Comparison of ENCODE assay signal across 8 cellular contexts in genomic region chr10:69222157-69223027, GRCh38. TPM values are rescaled to one million over a fixed set of nuclear protein-coding genes. Genes with fewer than 3 reads are reported as not detected.
DNase-seq lines count a peak whose midpoint lies in the region; ATAC-seq, FAIRE-seq and TF ChIP-seq lines count a peak whose summit lies in the region.

No MANE protein-coding gene starts in this region.

- H3K9me3 ChIP-seq in lower lobe of right lung = no peaks in the 10 kb centered on the region

- intact Hi-C loops in lower lobe of right lung (cut with DNase I) = no loop called here

- no peak for FAIRE-seq in bronchial epithelial cell (lab: Jason Lieb, UNC)

- TF ChIP-seq CTCF in VCaP (conservative IDR thresholded peaks at IDR 0.05) (peak; percentile 87), bronchial epithelial cell (IDR thresholded peaks at IDR 0.05; ENCODE audit: insufficient read depth, low read length, severe bottlenecking) (peak; percentile 70), lower lobe of right lung (IDR thresholded peaks at IDR 0.05) (peak; percentile 75)

- H3K4me1 ChIP-seq in lower lobe of right lung = peaks cover 18% of the 10 kb centered on the region

- peak; percentile 74 to 79 for ATAC-seq in lower lobe of right lung

- H3K36me3 ChIP-seq in H7 (replicated peaks; ENCODE audit: control insufficient read depth, insufficient read depth, low read length) (no peaks in the 10 kb centered on the region), bronchial epithelial cell (ENCODE audit: control insufficient read depth, insufficient read depth, low read length) (no peaks in the 10 kb centered on the region), lower lobe of right lung (no peaks in the 10 kb centered on the region)

- H3K27ac ChIP-seq in VCaP (peak overlapping the region; percentile 51), lower lobe of right lung (peak overlapping the region; percentile 59)

- no peak overlapping the region for H3K4me3 ChIP-seq in H7 (ENCODE audit: insufficient read depth, low read depth, low read length)
- peak overlapping the region; percentile 9 for H3K4me3 ChIP-seq in bronchial epithelial cell (ENCODE audit: low read depth, low read length)
- H3K4me3 ChIP-seq in lower lobe of right lung = peak overlapping the region; percentile 13

- H3K27me3 ChIP-seq in H7 (ENCODE audit: control insufficient read depth, insufficient read depth, low read length) (no peaks in the 10 kb centered on the region), bronchial epithelial cell (ENCODE audit: control insufficient read depth, insufficient read depth, low read length) (no peaks in the 10 kb centered on the region), lower lobe of right lung (ENCODE audit: low read depth) (no peaks in the 10 kb centered on the region)

- DNase-seq in NCI-H2081 (lab: John Stamatoyannopoulos, UW) (peak; percentile 16 to 21), NCI-H2081 treated with DMSO at 0.1 percent for 48 hours (lab: John Stamatoyannopoulos, UW) (no peak), H7 (peak; percentile 81), LHCN-M2 (ENCODE audit: low read depth) (peak; percentile 63), bronchial epithelial cell (ENCODE audit: low read depth) (peak; percentile 94), lower lobe of right lung (no peak)
- DNase-seq in stimulated activated CD8-positive, alpha-beta memory T cell treated with anti-CD3 and anti-CD28 coated beads, Interleukin-4, amount 100 ng/mL, for 4 hours (ENCODE audit: low read depth in 2 of 2, low spot score in 1 of 2) = peak; percentile 38 to 64

RNA-seq across cellular contexts. Expression of gene HKDC1, which starts 2.3 kb away (rescaled TPM):
- 0.03 TPM in 1 of 2 replicates, not detected in the other for total RNA-seq in H7 (2014; rRNA removed; shearing (Covaris generic))
- total RNA-seq in LHCN-M2 (2014; rRNA removed) = 0.17 and 1.1 TPM in 2 replicates
- polyA plus RNA-seq in LHCN-M2 (2012) = 2.7 TPM
- total RNA-seq in bronchial epithelial cell = 3.9 and 12.7 TPM in 2 replicates
- total RNA-seq in lower lobe of right lung = 5.9 TPM

RNA-seq across cellular contexts. Expression of gene SUPV3L1, which starts 42.4 kb away (rescaled TPM):
- total RNA-seq in H7 (2014; rRNA removed; shearing (Covaris generic)) = 38.7 and 45.1 TPM in 2 replicates
- total RNA-seq in LHCN-M2 (2014; rRNA removed) = 24.9 and 26.0 TPM in 2 replicates
- polyA plus RNA-seq in LHCN-M2 (2012) = 16.8 TPM
- total RNA-seq in bronchial epithelial cell = 39.2 and 46.6 TPM in 2 replicates
- 20.5 TPM for total RNA-seq in lower lobe of right lung

RNA-seq across cellular contexts. Expression of gene HK1, which starts 55.9 kb away (rescaled TPM):
- total RNA-seq in H7 (2014; rRNA removed; shearing (Covaris generic)) = 110 and 114 TPM in 2 replicates
- total RNA-seq in LHCN-M2 (2014; rRNA removed) = 113 and 124 TPM in 2 replicates
- polyA plus RNA-seq in LHCN-M2 (2012) = 230 TPM
- 170 and 182 TPM in 2 replicates for total RNA-seq in bronchial epithelial cell
- total RNA-seq in lower lobe of right lung = 85.1 TPM

Comparison
In these comparisons a context has a peak if more than half of its experiments do, and no peak if none do; other contexts are left out.
1. DNase-seq: peak in NCI-H2081 (2 of 2), H7 (single experiment), LHCN-M2 (single experiment), bronchial epithelial cell (single experiment) and stimulated activated CD8-positive, alpha-beta memory T cell treated with anti-CD3 and anti-CD28 coated beads, Interleukin-4, amount 100 ng/mL, for 4 hours (2 of 2); none in NCI-H2081 treated with DMSO at 0.1 percent for 48 hours (single experiment) and lower lobe of right lung (single experiment).
2. Peak in every context shown above with its lines, with median percentiles within 50 percentile points of each other: CTCF ChIP-seq.